Comparison of ENCODE assay signal across 1 cellular context in the genomic region with DNA sequence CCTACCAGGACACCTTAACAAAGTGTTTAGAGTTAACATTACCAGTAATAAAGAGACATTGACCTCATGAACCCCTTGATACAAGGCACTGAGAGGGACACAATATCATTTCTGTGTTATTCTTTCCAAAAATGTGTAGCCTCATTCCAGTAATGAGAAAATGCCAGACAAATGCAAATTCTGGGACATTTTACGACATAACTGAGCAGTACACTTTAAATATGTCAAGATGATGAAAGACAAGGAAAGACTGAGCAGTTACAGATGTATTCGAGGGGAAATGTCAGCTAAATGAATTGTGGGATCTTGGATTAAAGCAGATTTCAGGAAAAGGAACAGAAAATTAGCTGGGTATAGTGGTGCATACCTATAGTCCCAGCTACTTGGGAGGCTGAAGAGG.
TF ChIP-seq lines count a peak whose summit lies in the region.

No MANE protein-coding gene starts in this region.

TF ChIP-seq in GM12878, 131 proteins besides CTCF, POLR2A, EP300 and RAD21 (continued from another document):
- TF ChIP-seq, protein P1, sequence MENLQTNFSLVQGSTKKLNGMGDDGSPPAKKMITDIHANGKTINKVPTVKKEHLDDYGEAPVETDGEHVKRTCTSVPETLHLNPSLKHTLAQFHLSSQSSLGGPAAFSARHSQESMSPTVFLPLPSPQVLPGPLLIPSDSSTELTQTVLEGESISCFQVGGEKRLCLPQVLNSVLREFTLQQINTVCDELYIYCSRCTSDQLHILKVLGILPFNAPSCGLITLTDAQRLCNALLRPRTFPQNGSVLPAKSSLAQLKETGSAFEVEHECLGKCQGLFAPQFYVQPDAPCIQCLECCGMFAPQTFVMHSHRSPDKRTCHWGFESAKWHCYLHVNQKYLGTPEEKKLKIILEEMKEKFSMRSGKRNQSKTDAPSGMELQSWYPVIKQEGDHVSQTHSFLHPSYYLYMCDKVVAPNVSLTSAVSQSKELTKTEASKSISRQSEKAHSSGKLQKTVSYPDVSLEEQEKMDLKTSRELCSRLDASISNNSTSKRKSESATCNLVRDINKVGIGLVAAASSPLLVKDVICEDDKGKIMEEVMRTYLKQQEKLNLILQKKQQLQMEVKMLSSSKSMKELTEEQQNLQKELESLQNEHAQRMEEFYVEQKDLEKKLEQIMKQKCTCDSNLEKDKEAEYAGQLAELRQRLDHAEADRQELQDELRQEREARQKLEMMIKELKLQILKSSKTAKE (IDR thresholded peaks at IDR 0.05; ENCODE audit: low read depth, poor library complexity, severe bottlenecking), result no peak
- TF ChIP-seq HDAC2 (IDR thresholded peaks at IDR 0.05), result no peak
